ENCODE assay signal across 8 cellular contexts in genomic region chr12:68871899-68872298, GRCh38.
DNase-seq lines count a peak whose midpoint lies in the region; ATAC-seq and TF ChIP-seq lines count a peak whose summit lies in the region.

No MANE protein-coding gene starts in this region.

- no peak overlapping the region for H3K4me3 Mint-ChIP-seq in CD14-positive monocyte
- no peak overlapping the region for H3K4me3 Mint-ChIP-seq in CD8-positive, alpha-beta T cell

- H3K36me3 Mint-ChIP-seq in CD14-positive monocyte: peaks cover 38 to 61% of the 10 kb centered on the region in 2 donors
- no peaks in the 10 kb centered on the region for H3K36me3 Mint-ChIP-seq in CD8-positive, alpha-beta T cell

- intact Hi-C loops in CD14-positive monocyte (cut with micrococcal nuclease): no loop called here
- intact Hi-C loops in CD8-positive, alpha-beta T cell (cut with DNase I, micrococcal nuclease): no loop called here
- intact Hi-C loops in gastrocnemius medialis (cut with DNase I; ENCODE audit: low total_unique reads): no loop called here

- peaks cover 0 to 3% (median 0%) of the 10 kb centered on the region in 7 donors for H3K9me3 Mint-ChIP-seq in CD14-positive monocyte
- no peaks in the 10 kb centered on the region for H3K9me3 Mint-ChIP-seq in CD8-positive, alpha-beta T cell

- H3K27me3 Mint-ChIP-seq in CD14-positive monocyte (ENCODE audit: low read depth in 3 of 3): no peaks in the 10 kb centered on the region
- H3K27me3 Mint-ChIP-seq in CD8-positive, alpha-beta T cell (ENCODE audit: low read depth): peaks cover 6% of the 10 kb centered on the region

- no peak for TF ChIP-seq POLR2A in gastrocnemius medialis (IDR thresholded peaks at IDR 0.05)

- H3K9me3 ChIP-seq in NT2/D1 (ENCODE audit: insufficient read depth, low read length): no peaks in the 10 kb centered on the region
- no peaks in the 10 kb centered on the region for H3K9me3 ChIP-seq in CD8-positive, alpha-beta T cell (ENCODE audit: low read length)
- no peaks in the 10 kb centered on the region for H3K9me3 ChIP-seq in gastrocnemius medialis

- H3K27ac ChIP-seq in foreskin keratinocyte: no peak overlapping the region
- no peak overlapping the region for H3K27ac ChIP-seq in CD8-positive, alpha-beta T cell (ENCODE audit: low read depth, low read length)
- no peak overlapping the region for H3K27ac ChIP-seq in gastrocnemius medialis

- H3K36me3 ChIP-seq in NT2/D1 (ENCODE audit: insufficient read depth, insufficient read length, low read length) (no peaks in the 10 kb centered on the region), gastrocnemius medialis (no peaks in the 10 kb centered on the region)
- H3K36me3 ChIP-seq in CD8-positive, alpha-beta T cell (ENCODE audit: insufficient read depth, low read length): no peaks in the 10 kb centered on the region

- CTCF ChIA-PET in CD8-positive, alpha-beta T cell (lab: Charles Lee): no interaction called here

- POLR2A ChIA-PET in CD8-positive, alpha-beta T cell (lab: Charles Lee): no interaction called here

- H3K27ac Mint-ChIP-seq in CD14-positive monocyte: peak overlapping the region in 5 of 7 donors; percentile 13 to 76 (median 52)
- no peak overlapping the region for H3K27ac Mint-ChIP-seq in CD8-positive, alpha-beta T cell

- H3K9ac ChIP-seq in NT2/D1 (ENCODE audit: insufficient read length, low read depth): no peak overlapping the region

- peaks cover 4% of the 10 kb centered on the region for H3K4me1 Mint-ChIP-seq in CD14-positive monocyte
- no peaks in the 10 kb centered on the region for H3K4me1 Mint-ChIP-seq in CD8-positive, alpha-beta T cell (ENCODE audit: low read depth)

- ATAC-seq in GM19328 (IDR thresholded peaks at IDR 0.05; ENCODE audit: unreplicated experiment): peak; percentile 64
- no peak for ATAC-seq in foreskin keratinocyte
- ATAC-seq in CD8-positive, alpha-beta T cell: no peak
- no peak for ATAC-seq in GM21390 (IDR thresholded peaks at IDR 0.05; ENCODE audit: unreplicated experiment)
- ATAC-seq in gastrocnemius medialis: no peak

- no peak for DNase-seq in CD14-positive monocyte (ENCODE audit: low spot score)
- DNase-seq in NT2/D1 (ENCODE audit: low read depth, low spot score): peak; percentile 39
- DNase-seq in foreskin keratinocyte: no peak
- DNase-seq in NCI-H146 treated with DMSO at 0.1 percent for 48 hours (lab: John Stamatoyannopoulos, UW; ENCODE audit: unreplicated experiment): no peak
- no peak for DNase-seq in CD8-positive, alpha-beta T cell
- no peak for DNase-seq in gastrocnemius medialis

- in situ Hi-C loops in gastrocnemius medialis (cut with MboI; ENCODE audit: low sequenced_read_pairs in 4 of 4): loop anchor here in 1 of 4 donors (25.0 kb wide), 1 partner anchor 190 kb away; no protein-coding TSS in a partner anchor

- H3K4me1 ChIP-seq in NT2/D1 (ENCODE audit: insufficient read depth, insufficient read length): peaks cover 6% of the 10 kb centered on the region
- H3K4me1 ChIP-seq in foreskin keratinocyte: peaks cover 9% of the 10 kb centered on the region
- no peaks in the 10 kb centered on the region for H3K4me1 ChIP-seq in CD8-positive, alpha-beta T cell (ENCODE audit: insufficient read depth, low read length)
- no peaks in the 10 kb centered on the region for H3K4me1 ChIP-seq in gastrocnemius medialis

- H3K27me3 ChIP-seq in NT2/D1 (ENCODE audit: insufficient read depth, insufficient read length): no peaks in the 10 kb centered on the region
- H3K27me3 ChIP-seq in foreskin keratinocyte: no peaks in the 10 kb centered on the region
- H3K27me3 ChIP-seq in CD8-positive, alpha-beta T cell (ENCODE audit: insufficient read depth, low read length): no peaks in the 10 kb centered on the region
- no peaks in the 10 kb centered on the region for H3K27me3 ChIP-seq in gastrocnemius medialis

- TF ChIP-seq CTCF in CD14-positive monocyte (IDR thresholded peaks at IDR 0.05) (peak; percentile 12), foreskin keratinocyte (conservative IDR thresholded peaks at IDR 0.05) (peak; percentile 57), gastrocnemius medialis (IDR thresholded peaks at IDR 0.05 in 4 of 5, conservative IDR thresholded peaks at IDR 0.05 in 1 of 5) (no peak)
- TF ChIP-seq CTCF in CD8-positive, alpha-beta T cell (IDR thresholded peaks at IDR 0.05): no peak

- no peak overlapping the region for H3K4me3 ChIP-seq in NT2/D1 (ENCODE audit: insufficient read length, low read depth)
- no peak overlapping the region for H3K4me3 ChIP-seq in CD8-positive, alpha-beta T cell (ENCODE audit: low read depth, low read length)
- H3K4me3 ChIP-seq in gastrocnemius medialis: no peak overlapping the region

Comparison
In these comparisons a context has a peak if more than half of its experiments do, and no peak if none do; other contexts are left out.
1. CTCF ChIP-seq: peak in CD14-positive monocyte (single experiment) and foreskin keratinocyte (single experiment); none in CD8-positive, alpha-beta T cell (single experiment) and gastrocnemius medialis (0 of 5).